In genomic region chr6:79621579-79621978, GRCh38 we compare ENCODE assay signal across 30 cellular contexts. TPM values are rescaled to one million over a fixed set of nuclear protein-coding genes. Genes with fewer than 3 reads are reported as not detected.
"Had no signal": no experiment of that assay in that cellular context is flagged by ENCODE, and none has a peak within 500 bp of the region (broad histone marks: within the 10 kb centered on the region; RNA-seq: fewer than 3 reads in every experiment).

No MANE protein-coding gene starts in this region.

- ATAC-seq: activated CD8-positive, alpha-beta T cell treated with anti-CD3 and anti-CD28 coated beads for 36 hours; activated naive CD4-positive, alpha-beta T cell treated with anti-CD3 and anti-CD28 coated beads, Interleukin-2, amount 50 U/mL, for 72 hours; activated T-cell treated with anti-CD3 and anti-CD28 coated beads, Interleukin-2, amount 50 U/mL, for 4 hours; activated T-cell treated with anti-CD3 and anti-CD28 coated beads, Interleukin-2, amount 50 U/mL, for 72 hours; activated T-helper 17 cell treated with anti-CD3 and anti-CD28 coated beads, Interleukin-2, amount 50 U/mL, for 72 hours; body of pancreas had no signal

- DNase-seq: activated B cell treated with CpG ODN at 0.5 μM for 24 hours; activated CD4-positive, alpha-beta memory T cell treated with anti-CD3 and anti-CD28 coated beads for 36 hours; activated CD4-positive, alpha-beta T cell treated with anti-CD3 and anti-CD28 coated beads for 4 hours; activated CD4-positive, alpha-beta T cell treated with anti-CD3 and anti-CD28 coated beads, Interleukin-2, amount 10 ng/mL, durations not matched to agents 24 days and 14 days; activated CD4-positive, alpha-beta T cell treated with anti-CD3 and anti-CD28 coated beads, Interleukin-2, amount 50 U/mL, for 1 hour; activated CD4-positive, alpha-beta T cell treated with anti-CD3 and anti-CD28 coated beads, Interleukin-2, amount 50 U/mL, for 4 hours; activated CD4-positive, CD25-positive, alpha-beta regulatory T cell treated with anti-CD3 and anti-CD28 coated beads, Interleukin-2, amount 50 U/mL, for 72 hours; activated CD8-positive, alpha-beta memory T cell treated with anti-CD3 and anti-CD28 coated beads, Interleukin-2, amount 50 U/mL, for 4 hours; activated CD8-positive, alpha-beta T cell treated with anti-CD3 and anti-CD28 coated beads for 36 hours; activated effector memory CD4-positive, alpha-beta T cell treated with anti-CD3 and anti-CD28 coated beads, Interleukin-2, amount 50 U/mL, for 16 hours; activated gamma-delta T cell treated with Interleukin-2 at 50 U/mL for 16 hours; activated naive CD4-positive, alpha-beta T cell; activated naive CD4-positive, alpha-beta T cell treated with anti-CD3 and anti-CD28 coated beads for 36 hours; activated naive CD4-positive, alpha-beta T cell treated with anti-CD3 and anti-CD28 coated beads, Interleukin-2, amount 50 U/mL, for 16 hours; activated naive CD8-positive, alpha-beta T cell treated with anti-CD3 and anti-CD28 coated beads for 36 hours; activated T-cell treated with anti-CD3 and anti-CD28 coated beads for 4 hours; activated T-cell treated with anti-CD3 and anti-CD28 coated beads, Interleukin-2, amount 50 U/mL, for 1 hour; activated T-cell treated with anti-CD3 and anti-CD28 coated beads, Interleukin-2, amount 50 U/mL, for 4 hours; activated T-cell treated with anti-CD3 and anti-CD28 coated beads, Interleukin-2, amount 50 U/mL, for 72 hours; adrenal gland; amniotic stem cell; aorta; body of pancreas; brain microvascular endothelial cell; central memory CD4-positive, alpha-beta T cell; T-helper 1 cell; T-helper 2 cell; T-helper 9 cell had no signal

RNA-seq across cellular contexts. Expression of gene SH3BGRL2, which starts 9.6 kb away (rescaled TPM):
- total RNA-seq: activated B cell treated with CpG ODN at 0.5 μM for 24 hours had no signal
